1 cellular context compared by ENCODE assay signal in the genomic region with DNA sequence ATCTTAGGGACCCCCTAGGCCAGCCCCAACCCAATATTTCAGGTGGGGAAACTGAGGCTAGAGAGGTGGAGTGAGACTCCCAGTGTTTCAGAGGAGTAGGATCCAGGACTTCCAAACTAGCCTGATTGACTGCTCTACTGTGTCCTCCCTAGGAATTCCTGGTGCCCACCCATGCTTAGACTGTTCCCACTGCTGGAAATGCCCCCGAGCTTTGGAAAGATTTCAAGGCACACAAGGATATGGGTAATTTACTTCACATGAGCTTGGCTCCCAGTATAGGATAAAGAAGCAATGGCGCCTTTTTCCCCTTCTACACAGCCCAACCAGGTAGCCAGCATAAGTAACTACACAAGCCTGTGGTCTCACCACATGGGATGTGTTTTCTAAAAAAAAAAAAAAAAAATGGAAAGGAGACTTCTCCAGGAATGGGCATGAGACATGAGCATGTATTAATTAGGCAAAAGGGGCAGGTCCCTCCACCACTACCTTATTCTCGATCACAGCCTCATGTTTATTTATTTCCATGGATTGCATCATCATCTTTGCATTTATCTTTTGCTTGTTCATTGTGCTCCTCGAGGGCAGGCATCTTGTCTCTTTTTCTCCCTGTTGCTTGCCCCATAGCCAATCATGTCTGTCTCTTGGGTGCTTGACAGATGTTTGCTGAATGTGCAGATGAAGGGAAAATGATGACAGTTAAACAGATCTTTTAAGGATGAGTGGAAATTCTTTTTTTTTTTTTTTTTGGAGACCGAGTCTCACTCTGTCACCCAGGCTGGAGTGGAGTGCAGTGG.
TF ChIP-seq lines count a peak whose summit lies in the region.

No MANE protein-coding gene starts in this region.

TF ChIP-seq in K562, 482 proteins besides CTCF, POLR2A, EP300 and RAD21 (continued from another document):
- TF ChIP-seq, protein P1, sequence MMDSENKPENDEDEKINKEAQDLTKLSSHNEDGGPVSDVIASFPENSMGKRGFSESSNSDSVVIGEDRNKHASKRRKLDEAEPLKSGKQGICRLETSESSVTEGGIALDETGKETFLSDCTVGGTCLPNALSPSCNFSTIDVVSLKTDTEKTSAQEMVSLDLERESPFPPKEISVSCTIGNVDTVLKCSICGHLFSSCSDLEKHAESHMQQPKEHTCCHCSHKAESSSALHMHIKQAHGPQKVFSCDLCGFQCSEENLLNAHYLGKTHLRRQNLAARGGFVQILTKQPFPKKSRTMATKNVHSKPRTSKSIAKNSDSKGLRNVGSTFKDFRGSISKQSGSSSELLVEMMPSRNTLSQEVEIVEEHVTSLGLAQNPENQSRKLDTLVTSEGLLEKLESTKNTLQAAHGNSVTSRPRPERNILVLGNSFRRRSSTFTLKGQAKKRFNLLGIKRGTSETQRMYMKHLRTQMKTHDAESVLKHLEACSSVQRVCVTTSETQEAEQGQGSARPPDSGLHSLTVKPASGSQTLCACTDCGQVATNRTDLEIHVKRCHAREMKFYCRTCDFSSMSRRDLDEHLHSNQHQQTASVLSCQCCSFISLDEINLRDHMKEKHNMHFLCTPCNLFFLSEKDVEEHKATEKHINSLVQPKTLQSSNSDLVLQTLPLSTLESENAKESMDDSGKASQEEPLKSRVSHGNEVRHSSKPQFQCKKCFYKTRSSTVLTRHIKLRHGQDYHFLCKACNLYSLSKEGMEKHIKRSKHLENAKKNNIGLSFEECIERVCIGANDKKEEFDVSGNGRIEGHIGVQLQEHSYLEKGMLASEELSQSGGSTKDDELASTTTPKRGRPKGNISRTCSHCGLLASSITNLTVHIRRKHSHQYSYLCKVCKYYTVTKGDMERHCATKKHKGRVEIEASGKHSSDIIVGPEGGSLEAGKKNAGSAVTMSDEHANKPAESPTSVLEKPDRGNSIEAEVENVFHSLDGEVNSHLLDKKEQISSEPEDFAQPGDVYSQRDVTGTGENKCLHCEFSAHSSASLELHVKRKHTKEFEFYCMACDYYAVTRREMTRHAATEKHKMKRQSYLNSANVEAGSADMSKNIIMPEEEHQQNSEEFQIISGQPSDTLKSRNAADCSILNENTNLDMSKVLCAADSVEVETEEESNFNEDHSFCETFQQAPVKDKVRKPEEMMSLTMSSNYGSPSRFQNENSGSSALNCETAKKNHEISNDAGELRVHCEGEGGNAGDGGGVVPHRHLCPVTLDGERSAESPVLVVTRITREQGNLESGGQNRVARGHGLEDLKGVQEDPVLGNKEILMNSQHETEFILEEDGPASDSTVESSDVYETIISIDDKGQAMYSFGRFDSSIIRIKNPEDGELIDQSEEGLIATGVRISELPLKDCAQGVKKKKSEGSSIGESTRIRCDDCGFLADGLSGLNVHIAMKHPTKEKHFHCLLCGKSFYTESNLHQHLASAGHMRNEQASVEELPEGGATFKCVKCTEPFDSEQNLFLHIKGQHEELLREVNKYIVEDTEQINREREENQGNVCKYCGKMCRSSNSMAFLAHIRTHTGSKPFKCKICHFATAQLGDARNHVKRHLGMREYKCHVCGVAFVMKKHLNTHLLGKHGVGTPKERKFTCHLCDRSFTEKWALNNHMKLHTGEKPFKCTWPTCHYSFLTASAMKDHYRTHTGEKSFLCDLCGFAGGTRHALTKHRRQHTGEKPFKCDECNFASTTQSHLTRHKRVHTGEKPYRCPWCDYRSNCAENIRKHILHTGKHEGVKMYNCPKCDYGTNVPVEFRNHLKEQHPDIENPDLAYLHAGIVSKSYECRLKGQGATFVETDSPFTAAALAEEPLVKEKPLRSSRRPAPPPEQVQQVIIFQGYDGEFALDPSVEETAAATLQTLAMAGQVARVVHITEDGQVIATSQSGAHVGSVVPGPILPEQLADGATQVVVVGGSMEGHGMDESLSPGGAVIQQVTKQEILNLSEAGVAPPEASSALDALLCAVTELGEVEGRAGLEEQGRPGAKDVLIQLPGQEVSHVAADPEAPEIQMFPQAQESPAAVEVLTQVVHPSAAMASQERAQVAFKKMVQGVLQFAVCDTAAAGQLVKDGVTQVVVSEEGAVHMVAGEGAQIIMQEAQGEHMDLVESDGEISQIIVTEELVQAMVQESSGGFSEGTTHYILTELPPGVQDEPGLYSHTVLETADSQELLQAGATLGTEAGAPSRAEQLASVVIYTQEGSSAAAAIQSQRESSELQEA (IDR thresholded peaks at IDR 0.05; ENCODE audit: low read depth), result no peak
- TF ChIP-seq SNRNP70 (optimal IDR thresholded peaks at IDR 0.05; ENCODE audit: low read depth, low read length) (no peak), MAZ (CRISPR knock-in tag; conservative IDR thresholded peaks at IDR 0.05 in 1 of 2, IDR thresholded peaks at IDR 0.05 in 1 of 2) (no peak), NEUROD1 (IDR thresholded peaks at IDR 0.05; ENCODE audit: borderline replicate concordance, low read depth, low read length, partially characterized antibody) (no peak), NUFIP1 (IDR thresholded peaks at IDR 0.05; ENCODE audit: partially characterized antibody) (no peak), SIRT6 (IDR thresholded peaks at IDR 0.05; ENCODE audit: low read depth, low read length) (no peak), FOXM1 (IDR thresholded peaks at IDR 0.05; ENCODE audit: low read depth) (no peak), FOXM1 (CRISPR knock-in tag; IDR thresholded peaks at IDR 0.05; ENCODE audit: low read depth) (no peak), GTF2E2 (tag; IDR thresholded peaks at IDR 0.05) (no peak), MAFF (IDR thresholded peaks at IDR 0.05; ENCODE audit: low read length) (no peak), PHTF2 (CRISPR knock-in tag; IDR thresholded peaks at IDR 0.05) (no peak), ZSCAN32 (CRISPR knock-in tag; IDR thresholded peaks at IDR 0.05) (peak; percentile 69; the same call in 1 of the 2 replicates), NFIX (CRISPR knock-in tag; IDR thresholded peaks at IDR 0.05; ENCODE audit: low read depth) (no peak), ZNF316 (IDR thresholded peaks at IDR 0.05) (peak; percentile 88), DACH1 (IDR thresholded peaks at IDR 0.05; ENCODE audit: partially characterized antibody) (no peak), RFX5 (IDR thresholded peaks at IDR 0.05; ENCODE audit: low read depth, low read length) (no peak), ZNF311 (CRISPR knock-in tag; IDR thresholded peaks at IDR 0.05) (no peak), ZNF212 (CRISPR knock-in tag; IDR thresholded peaks at IDR 0.05) (no peak), ZNF253 (CRISPR knock-in tag; conservative IDR thresholded peaks at IDR 0.05) (no peak), ZNF76 (CRISPR knock-in tag; IDR thresholded peaks at IDR 0.05; ENCODE audit: borderline replicate concordance) (no peak), TRIM28 (IDR thresholded peaks at IDR 0.05) (peak; percentile 54; the same call in 1 of the 2 replicates), ZBTB17 (CRISPR knock-in tag; IDR thresholded peaks at IDR 0.05) (no peak)
- TF ChIP-seq, protein P2, sequence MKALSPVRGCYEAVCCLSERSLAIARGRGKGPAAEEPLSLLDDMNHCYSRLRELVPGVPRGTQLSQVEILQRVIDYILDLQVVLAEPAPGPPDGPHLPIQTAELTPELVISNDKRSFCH (CRISPR knock-in tag; IDR thresholded peaks at IDR 0.05), result no peak
- TF ChIP-seq, protein P2 (tag; IDR thresholded peaks at IDR 0.05), result no peak
- TF ChIP-seq, protein P3, sequence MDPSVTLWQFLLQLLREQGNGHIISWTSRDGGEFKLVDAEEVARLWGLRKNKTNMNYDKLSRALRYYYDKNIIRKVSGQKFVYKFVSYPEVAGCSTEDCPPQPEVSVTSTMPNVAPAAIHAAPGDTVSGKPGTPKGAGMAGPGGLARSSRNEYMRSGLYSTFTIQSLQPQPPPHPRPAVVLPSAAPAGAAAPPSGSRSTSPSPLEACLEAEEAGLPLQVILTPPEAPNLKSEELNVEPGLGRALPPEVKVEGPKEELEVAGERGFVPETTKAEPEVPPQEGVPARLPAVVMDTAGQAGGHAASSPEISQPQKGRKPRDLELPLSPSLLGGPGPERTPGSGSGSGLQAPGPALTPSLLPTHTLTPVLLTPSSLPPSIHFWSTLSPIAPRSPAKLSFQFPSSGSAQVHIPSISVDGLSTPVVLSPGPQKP (CRISPR knock-in tag; IDR thresholded peaks at IDR 0.05), result no peak
- TF ChIP-seq, protein P4, sequence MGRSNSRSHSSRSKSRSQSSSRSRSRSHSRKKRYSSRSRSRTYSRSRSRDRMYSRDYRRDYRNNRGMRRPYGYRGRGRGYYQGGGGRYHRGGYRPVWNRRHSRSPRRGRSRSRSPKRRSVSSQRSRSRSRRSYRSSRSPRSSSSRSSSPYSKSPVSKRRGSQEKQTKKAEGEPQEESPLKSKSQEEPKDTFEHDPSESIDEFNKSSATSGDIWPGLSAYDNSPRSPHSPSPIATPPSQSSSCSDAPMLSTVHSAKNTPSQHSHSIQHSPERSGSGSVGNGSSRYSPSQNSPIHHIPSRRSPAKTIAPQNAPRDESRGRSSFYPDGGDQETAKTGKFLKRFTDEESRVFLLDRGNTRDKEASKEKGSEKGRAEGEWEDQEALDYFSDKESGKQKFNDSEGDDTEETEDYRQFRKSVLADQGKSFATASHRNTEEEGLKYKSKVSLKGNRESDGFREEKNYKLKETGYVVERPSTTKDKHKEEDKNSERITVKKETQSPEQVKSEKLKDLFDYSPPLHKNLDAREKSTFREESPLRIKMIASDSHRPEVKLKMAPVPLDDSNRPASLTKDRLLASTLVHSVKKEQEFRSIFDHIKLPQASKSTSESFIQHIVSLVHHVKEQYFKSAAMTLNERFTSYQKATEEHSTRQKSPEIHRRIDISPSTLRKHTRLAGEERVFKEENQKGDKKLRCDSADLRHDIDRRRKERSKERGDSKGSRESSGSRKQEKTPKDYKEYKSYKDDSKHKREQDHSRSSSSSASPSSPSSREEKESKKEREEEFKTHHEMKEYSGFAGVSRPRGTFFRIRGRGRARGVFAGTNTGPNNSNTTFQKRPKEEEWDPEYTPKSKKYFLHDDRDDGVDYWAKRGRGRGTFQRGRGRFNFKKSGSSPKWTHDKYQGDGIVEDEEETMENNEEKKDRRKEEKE (IDR thresholded peaks at IDR 0.05; ENCODE audit: borderline replicate concordance in 1 of 2, control insufficient read depth in 1 of 2, low read depth in 2 of 2, low read length in 1 of 2), result no peak
TF ChIP-seq in K562: peak in this region for 21.
